Comparison of ENCODE assay signal across 26 cellular contexts in genomic region chr2:164756773-164757172, GRCh38.
A peak's percentile ranks its signal among the peaks of the same experiment; 100 is the strongest.
DNase-seq lines count a peak whose midpoint lies in the region; ATAC-seq, FAIRE-seq and TF ChIP-seq lines count a peak whose summit lies in the region.
"Had no signal": no experiment of that assay in that cellular context is flagged by ENCODE, and none has a peak within 500 bp of the region (broad histone marks: within the 10 kb centered on the region; RNA-seq: fewer than 3 reads in every experiment).

No MANE protein-coding gene starts in this region.

- no peaks in the 10 kb centered on the region for H3K9me3 ChIP-seq in HepG2 (ENCODE audit: low read length)
- no peaks in the 10 kb centered on the region for H3K9me3 ChIP-seq in right lobe of liver
- no peaks in the 10 kb centered on the region for H3K9me3 ChIP-seq in stomach
- H3K9me3 ChIP-seq: BLaER1, MG63, SJCRH30 had no signal

- DNase-seq in HepG2 (ENCODE audit: low spot score), result peak; percentile 15
- no peak for DNase-seq in right lobe of liver
- DNase-seq in mesothelial cell of epicardium (ENCODE audit: low spot score in 2 of 2, unreplicated experiment in 2 of 2), result no peak
- no peak for DNase-seq in stimulated activated CD4-positive, alpha-beta T cell treated with anti-CD3 and anti-CD28 coated beads, Interleukin-4, amount 100 ng/mL, for 24 hours
- DNase-seq in effector CD8-positive, alpha-beta T cell (lab: John Stamatoyannopoulos, UW), result no peak
- no peak for DNase-seq in stomach
- DNase-seq: CD4-positive, CD25-positive, alpha-beta regulatory T cell; DMS153; DND-41; GM23248; H9; Kasumi-1; MG63; NCI-H1417; NCI-H1694; NCI-H2029 treated with DMSO at 0.1 percent for 48 hours; NCI-H2171; NCI-H226; NCI-H510A; NCI-H69; SJCRH30 had no signal

- no peak for TF ChIP-seq POLR2A in HepG2 (IDR thresholded peaks at IDR 0.05; ENCODE audit: insufficient read depth in 1 of 2, low read depth in 2 of 2, low read length in 2 of 2)
- no peak for TF ChIP-seq POLR2A in right lobe of liver (IDR thresholded peaks at IDR 0.05)
- TF ChIP-seq POLR2A in stomach (IDR thresholded peaks at IDR 0.05), result no peak

- no peak overlapping the region for H3K4me2 ChIP-seq in HepG2 (ENCODE audit: low read depth, low read length)
- H3K4me2 ChIP-seq: BLaER1 had no signal

- peaks cover 0 to 8% of the 10 kb centered on the region in 2 experiments; a peak in 3 of 5 replicates for H3K36me3 ChIP-seq in HepG2 (replicated peaks in 1 of 2; ENCODE audit: control insufficient read depth in 1 of 2, insufficient read depth in 2 of 2, low read length in 2 of 2)
- H3K36me3 ChIP-seq in right lobe of liver, result no peaks in the 10 kb centered on the region
- H3K36me3 ChIP-seq in stomach, result no peaks in the 10 kb centered on the region
- H3K36me3 ChIP-seq: BLaER1, MG63, SJCRH30 had no signal

- intact Hi-C loops in HepG2 (cut with micrococcal nuclease; ENCODE audit: unreplicated experiment), result no loop called here
- intact Hi-C loops in right lobe of liver (cut with DNase I), result no loop called here
- intact Hi-C loops in stomach (cut with DNase I; ENCODE audit: low total_unique reads), result no loop called here

- H3K27me3 ChIP-seq in HepG2 (ENCODE audit: control insufficient read depth in 1 of 2, insufficient read depth in 2 of 2, low read length in 2 of 2) (no peaks in the 10 kb centered on the region), right lobe of liver (no peaks in the 10 kb centered on the region), stomach (no peaks in the 10 kb centered on the region)
- H3K27me3 ChIP-seq: BLaER1, MG63, SJCRH30 had no signal

- no peak for TF ChIP-seq RAD21 in HepG2 (CRISPR knock-in tag; IDR thresholded peaks at IDR 0.05)

- no TSS peak for BruUV-seq in HepG2 (replicated peaks; lab: Mats Ljungman, UMichigan)

- H3K27ac Mint-ChIP-seq in mesothelial cell of epicardium, result peak overlapping the region; percentile 62
- H3K27ac Mint-ChIP-seq: CD4-positive, CD25-positive, alpha-beta regulatory T cell; H9 had no signal

- no peak overlapping the region for H2AFZ ChIP-seq in HepG2 (ENCODE audit: low read length)
- H2AFZ ChIP-seq: GM23248 had no signal

- H3K79me2 ChIP-seq in HepG2 (ENCODE audit: insufficient read depth, low read length), result peaks cover 85% of the 10 kb centered on the region

- in situ Hi-C loops in HepG2 (cut with HindIII; ENCODE audit: extremely low pct_ligation_motif_present, low pct_unique_long_range_greater_than_20kb), result no loop called here

- FAIRE-seq in HepG2 (lab: Jason Lieb, UNC), result no peak
- FAIRE-seq: K562 had no signal

- H3K36me3 Mint-ChIP-seq in mesothelial cell of epicardium, result peaks cover 1% of the 10 kb centered on the region
- H3K36me3 Mint-ChIP-seq: CD4-positive, CD25-positive, alpha-beta regulatory T cell had no signal

- no peaks in the 10 kb centered on the region for H3K27me3 Mint-ChIP-seq in mesothelial cell of epicardium (ENCODE audit: low read depth)
- H3K27me3 Mint-ChIP-seq: CD4-positive, CD25-positive, alpha-beta regulatory T cell had no signal

- no peak for TF ChIP-seq CTCF in HepG2 (CRISPR knock-in tag; IDR thresholded peaks at IDR 0.05)
- TF ChIP-seq CTCF in right lobe of liver (IDR thresholded peaks at IDR 0.05), result no peak
- TF ChIP-seq CTCF in VCaP (conservative IDR thresholded peaks at IDR 0.05), result no peak
- no peak for TF ChIP-seq CTCF in mesothelial cell of epicardium (IDR thresholded peaks at IDR 0.05; ENCODE audit: unreplicated experiment)
- TF ChIP-seq CTCF in stomach (IDR thresholded peaks at IDR 0.05), result no peak

- H3K4me1 Mint-ChIP-seq in mesothelial cell of epicardium, result peaks cover 47% of the 10 kb centered on the region
- H3K4me1 Mint-ChIP-seq: CD4-positive, CD25-positive, alpha-beta regulatory T cell; H9 had no signal

- POLR2A ChIA-PET in HepG2 (lab: Yijun Ruan, JAX), result no interaction called here

- H3K4me3 Mint-ChIP-seq in mesothelial cell of epicardium, result no peak overlapping the region
- H3K4me3 Mint-ChIP-seq: CD4-positive, CD25-positive, alpha-beta regulatory T cell; H9 had no signal

- TF ChIP-seq EP300 in HepG2 (IDR thresholded peaks at IDR 0.05; ENCODE audit: low read depth in 2 of 2, low read length in 2 of 2) (no peak), HepG2 (CRISPR knock-in tag; IDR thresholded peaks at IDR 0.05; ENCODE audit: borderline replicate concordance) (no peak), stomach (IDR thresholded peaks at IDR 0.05) (no peak)

- H3K9ac ChIP-seq in HepG2 (ENCODE audit: insufficient read depth, low read depth, low read length), result no peak overlapping the region
- H3K9ac ChIP-seq: BLaER1, GM23248 had no signal

- CTCF ChIA-PET in HepG2 (lab: Yijun Ruan, JAX; ENCODE audit: low intra/inter-chr PET ratio, low total read pairs), result no interaction called here

- no peaks in the 10 kb centered on the region for H4K20me1 ChIP-seq in HepG2 (ENCODE audit: insufficient read depth, low read length)
- H4K20me1 ChIP-seq: BLaER1 had no signal

- ATAC-seq in HepG2, result no peak
- ATAC-seq in right lobe of liver, result no peak
- no peak for ATAC-seq in GM19035 (IDR thresholded peaks at IDR 0.05; ENCODE audit: unreplicated experiment)
- ATAC-seq: K562, SK-N-SH treated with all-trans-retinoic acid at 6 μM for 48 hours had no signal

- no peak overlapping the region for H3K4me3 ChIP-seq in HepG2 (replicated peaks in 1 of 3; ENCODE audit: insufficient read depth in 1 of 3, low read depth in 2 of 3, low read length in 3 of 3)
- H3K4me3 ChIP-seq in right lobe of liver, result no peak overlapping the region
- H3K4me3 ChIP-seq in stomach, result no peak overlapping the region
- H3K4me3 ChIP-seq: BLaER1, GM23248, K562, MG63, SJCRH30 had no signal

- H3K4me1 ChIP-seq in HepG2 (ENCODE audit: insufficient read depth, low read length), result peaks cover 39% of the 10 kb centered on the region
- peaks cover 0 to 15% (median 3%) of the 10 kb centered on the region in 4 donors for H3K4me1 ChIP-seq in right lobe of liver
- peaks cover 0 to 54% (median 26%) of the 10 kb centered on the region in 4 donors for H3K4me1 ChIP-seq in stomach
- H3K4me1 ChIP-seq: BLaER1 had no signal

- H3K27ac ChIP-seq in HepG2 (ENCODE audit: extremely low read length, insufficient read depth, low read length) (no peak overlapping the region), right lobe of liver (no peak overlapping the region), VCaP (peak overlapping the region; percentile 54), stomach (peak overlapping the region in 2 of 5 donors; percentile 12 to 76)
- H3K27ac ChIP-seq: BLaER1, GM23248, SJCRH30 had no signal

- WGBS in HepG2 (ENCODE audit: low lambda C conversion rate), result 96% methylated on average over 2 of the region's 2 CpGs
- WGBS in right lobe of liver (ENCODE audit: insufficient coverage, low coverage, low lambda C conversion rate, missing lambda C conversion rate), result 50% methylated on average over 2 of the region's 2 CpGs
- 23 to 60% (median 50%) methylated on average over 2 of the region's 2 CpGs for WGBS in stomach, 5 donors

- no peaks in the 10 kb centered on the region for H3K9me3 Mint-ChIP-seq in mesothelial cell of epicardium
- H3K9me3 Mint-ChIP-seq: H9 had no signal

TF ChIP-seq in HepG2, 621 proteins besides CTCF, POLR2A, EP300 and RAD21 (continues in another document):
- TF ChIP-seq SOX6 (IDR thresholded peaks at IDR 0.05) (no peak), SOX6 (CRISPR knock-in tag; IDR thresholded peaks at IDR 0.05) (peak; percentile 46; the same call in 1 of the 2 replicates), ZNF687 (CRISPR knock-in tag; IDR thresholded peaks at IDR 0.05) (no peak)
